Comparison of ENCODE assay signal across 15 cellular contexts in the genomic region with DNA sequence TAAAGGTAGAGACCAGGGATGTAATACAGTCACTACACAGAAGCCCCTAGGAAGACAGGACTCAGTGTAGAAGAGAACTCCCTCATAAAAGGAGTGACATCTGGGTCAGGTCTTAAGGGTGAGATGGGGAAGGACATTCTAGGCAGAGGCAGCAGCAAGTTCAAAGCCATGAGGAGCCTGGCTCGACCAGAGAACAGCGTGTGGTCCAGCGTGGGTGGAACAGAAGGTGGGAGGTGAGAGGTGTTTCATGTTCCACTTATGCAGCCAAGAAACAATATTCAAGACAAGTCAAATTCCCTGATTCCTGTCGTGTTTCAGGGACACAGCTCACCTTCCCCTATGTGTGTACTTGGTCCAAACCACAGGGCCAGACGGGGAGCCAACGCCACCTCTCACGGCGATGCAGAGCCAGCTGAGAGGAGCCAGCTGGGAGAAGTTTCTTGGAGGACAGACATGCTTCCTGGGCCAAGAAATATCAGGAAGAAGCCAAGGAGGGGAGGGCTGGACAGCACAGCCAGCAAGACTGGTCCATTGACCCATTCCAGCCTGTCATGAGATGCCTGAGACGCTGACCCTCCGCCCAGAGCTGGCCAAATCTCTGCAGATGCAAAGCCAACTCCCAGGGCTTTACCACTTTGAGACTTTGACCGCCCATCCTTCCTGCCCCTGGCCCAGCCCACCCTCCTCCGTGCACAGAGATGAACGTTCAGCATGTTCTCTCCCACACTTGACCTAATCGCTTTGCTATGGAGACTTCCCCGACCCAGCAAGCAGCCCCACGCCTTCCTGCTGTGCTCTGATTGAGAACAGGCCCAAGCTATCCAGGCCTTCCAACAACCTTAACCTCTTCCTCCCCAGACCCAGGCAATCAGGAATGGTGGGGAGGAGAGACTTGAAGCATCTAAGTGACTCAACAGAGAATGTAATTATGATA. TPM values are rescaled to one million over a fixed set of nuclear protein-coding genes. Genes with fewer than 3 reads are reported as not detected.
DNase-seq lines count a peak whose midpoint lies in the region; ATAC-seq and TF ChIP-seq lines count a peak whose summit lies in the region.
"Had no signal": no experiment of that assay in that cellular context is flagged by ENCODE, and none has a peak within 500 bp of the region (broad histone marks: within the 10 kb centered on the region; RNA-seq: fewer than 3 reads in every experiment).

No MANE protein-coding gene starts in this region.

- CTCF ChIA-PET in activated CD8-positive, alpha-beta T cell treated with anti-CD3 and anti-CD28 coated beads, Interleukin-2, amount 10 ng/mL, durations not matched to agents 7 days and 5 days (lab: Charles Lee), result interaction anchor here (0.8 kb wide), 1 partner anchor 265 kb away, joined by 3 read pairs; no protein-coding TSS in a partner anchor

- H3K9me3 ChIP-seq in cardiac muscle cell (ENCODE audit: low read depth), result no peaks in the 10 kb centered on the region
- H3K9me3 ChIP-seq: esophagus squamous epithelium had no signal

- POLR2A ChIA-PET in activated CD8-positive, alpha-beta T cell treated with anti-CD3 and anti-CD28 coated beads, Interleukin-2, amount 10 ng/mL, durations not matched to agents 7 days and 5 days (lab: Charles Lee), result no interaction called here

- no peaks in the 10 kb centered on the region for H3K36me3 ChIP-seq in cardiac muscle cell
- H3K36me3 ChIP-seq: esophagus squamous epithelium had no signal

- no peaks in the 10 kb centered on the region for H3K27me3 ChIP-seq in cardiac muscle cell

- peaks cover 0 to 3% of the 10 kb centered on the region in 2 donors for H3K9me3 Mint-ChIP-seq in stimulated activated naive CD8-positive, alpha-beta T cell treated with anti-CD3 and anti-CD28 coated beads, Interleukin-15, amount 100 ng/mL, for 72 hours
- peaks cover 9% of the 10 kb centered on the region for H3K9me3 Mint-ChIP-seq in nephron
- H3K9me3 Mint-ChIP-seq in activated CD8-positive, alpha-beta T cell treated with anti-CD3 and anti-CD28 coated beads, Interleukin-2, amount 10 ng/mL, durations not matched to agents 7 days and 5 days (ENCODE audit: insufficient read depth), result no peaks in the 10 kb centered on the region

- H3K27ac ChIP-seq in cardiac muscle cell, result no peak overlapping the region
- H3K27ac ChIP-seq: VCaP had no signal

- peaks cover 6% of the 10 kb centered on the region for H3K4me1 ChIP-seq in cardiac muscle cell (ENCODE audit: low read depth)

- H3K27ac Mint-ChIP-seq in stimulated activated naive CD8-positive, alpha-beta T cell treated with anti-CD3 and anti-CD28 coated beads, Interleukin-15, amount 100 ng/mL, for 72 hours, result no peak overlapping the region
- peak overlapping the region; percentile 37 to 97 (median 95) for H3K27ac Mint-ChIP-seq in nephron
- no peak overlapping the region for H3K27ac Mint-ChIP-seq in activated CD8-positive, alpha-beta T cell treated with anti-CD3 and anti-CD28 coated beads, Interleukin-2, amount 10 ng/mL, durations not matched to agents 7 days and 5 days

- H3K4me1 Mint-ChIP-seq in stimulated activated naive CD8-positive, alpha-beta T cell treated with anti-CD3 and anti-CD28 coated beads, Interleukin-15, amount 100 ng/mL, for 72 hours, result peaks cover 6% of the 10 kb centered on the region
- H3K4me1 Mint-ChIP-seq in nephron, result peaks cover 40% of the 10 kb centered on the region
- H3K4me1 Mint-ChIP-seq in activated CD8-positive, alpha-beta T cell treated with anti-CD3 and anti-CD28 coated beads, Interleukin-2, amount 10 ng/mL, durations not matched to agents 7 days and 5 days (ENCODE audit: low read depth), result no peaks in the 10 kb centered on the region

- DNase-seq in stimulated activated naive CD8-positive, alpha-beta T cell treated with anti-CD3 and anti-CD28 coated beads, Interleukin-15, Interleukin-2, amounts not matched to agents 100 U/mL and 50 U/mL, for 24 hours, result no peak
- DNase-seq in stimulated activated naive CD8-positive, alpha-beta T cell treated with anti-CD3 and anti-CD28 coated beads, Interleukin-15, amount 100 ng/mL, for 72 hours, result no peak
- peak; percentile 57 to 88 for DNase-seq in cardiac muscle cell (ENCODE audit: low read depth in 1 of 2, low spot score in 1 of 2)
- no peak for DNase-seq in NCI-H2171 (lab: John Stamatoyannopoulos, UW)
- DNase-seq in activated CD8-positive, alpha-beta T cell treated with anti-CD3 and anti-CD28 coated beads, Interleukin-2, amount 10 ng/mL, durations not matched to agents 7 days and 5 days, result no peak
- DNase-seq in NOMO-1 treated with DMSO at 0.1 percent for 48 hours (lab: John Stamatoyannopoulos, UW; ENCODE audit: unreplicated experiment), result no peak
- DNase-seq in HK-2 (ENCODE audit: unreplicated experiment), result no peak
- DNase-seq: DND-41; esophagus squamous epithelium; NCI-H1048; NCI-H748 treated with DMSO at 0.1 percent for 48 hours; stimulated activated CD4-positive, alpha-beta T cell treated with anti-CD3 and anti-CD28 coated beads, Interleukin-2, amount 100 ng/mL, for 48 hours had no signal

- no peak overlapping the region for H3K4me3 ChIP-seq in cardiac muscle cell

- no peaks in the 10 kb centered on the region for H3K27me3 Mint-ChIP-seq in stimulated activated naive CD8-positive, alpha-beta T cell treated with anti-CD3 and anti-CD28 coated beads, Interleukin-15, amount 100 ng/mL, for 72 hours
- H3K27me3 Mint-ChIP-seq in nephron (ENCODE audit: low read depth), result peaks cover 9% of the 10 kb centered on the region
- peaks cover 16% of the 10 kb centered on the region for H3K27me3 Mint-ChIP-seq in activated CD8-positive, alpha-beta T cell treated with anti-CD3 and anti-CD28 coated beads, Interleukin-2, amount 10 ng/mL, durations not matched to agents 7 days and 5 days (ENCODE audit: low read depth)

- H3K4me3 Mint-ChIP-seq in stimulated activated naive CD8-positive, alpha-beta T cell treated with anti-CD3 and anti-CD28 coated beads, Interleukin-15, amount 100 ng/mL, for 72 hours, result no peak overlapping the region
- H3K4me3 Mint-ChIP-seq in nephron, result peak overlapping the region; percentile 0 to 54 (median 9)
- no peak overlapping the region for H3K4me3 Mint-ChIP-seq in activated CD8-positive, alpha-beta T cell treated with anti-CD3 and anti-CD28 coated beads, Interleukin-2, amount 10 ng/mL, durations not matched to agents 7 days and 5 days

- no peaks in the 10 kb centered on the region for H3K36me3 Mint-ChIP-seq in nephron (ENCODE audit: low read depth)
- no peaks in the 10 kb centered on the region for H3K36me3 Mint-ChIP-seq in activated CD8-positive, alpha-beta T cell treated with anti-CD3 and anti-CD28 coated beads, Interleukin-2, amount 10 ng/mL, durations not matched to agents 7 days and 5 days (ENCODE audit: low read depth)
- H3K36me3 Mint-ChIP-seq: brain had no signal

- ATAC-seq in stimulated activated naive CD8-positive, alpha-beta T cell treated with anti-CD3 and anti-CD28 coated beads, Interleukin-15, Interleukin-2, amounts not matched to agents 100 U/mL and 50 U/mL, for 24 hours, result peak; percentile 14
- no peak for ATAC-seq in stimulated activated naive CD8-positive, alpha-beta T cell treated with anti-CD3 and anti-CD28 coated beads, Interleukin-15, amount 100 ng/mL, for 72 hours
- no peak for ATAC-seq in activated CD8-positive, alpha-beta T cell treated with anti-CD3 and anti-CD28 coated beads, Interleukin-2, amount 10 ng/mL, durations not matched to agents 7 days and 5 days

- TF ChIP-seq CTCF in cardiac muscle cell (IDR thresholded peaks at IDR 0.05; ENCODE audit: low read depth, low read length) (no peak), nephron (IDR thresholded peaks at IDR 0.05; ENCODE audit: unreplicated experiment in 3 of 3) (no peak)

RNA-seq across cellular contexts. Expression of a gene that starts 12.1 kb away (rescaled TPM):
- 1.1 and 1.7 TPM in 2 replicates for total RNA-seq in cardiac muscle cell
- 0.05 and 0.18 TPM in 2 replicates for polyA plus RNA-seq in cardiac muscle cell
- 10 to 100 TPM; 57.7 to 58.4 TPM for total RNA-seq in activated CD8-positive, alpha-beta T cell treated with anti-CD3 and anti-CD28 coated beads, Interleukin-2, amount 10 ng/mL, durations not matched to agents 7 days and 5 days

Comparison
In these comparisons a context has a peak if more than half of its experiments do, and no peak if none do; other contexts are left out.
1. DNase-seq: peak in cardiac muscle cell (2 of 2); none in stimulated activated naive CD8-positive, alpha-beta T cell treated with anti-CD3 and anti-CD28 coated beads, Interleukin-15, Interleukin-2, amounts not matched to agents 100 U/mL and 50 U/mL, for 24 hours (single experiment), stimulated activated naive CD8-positive, alpha-beta T cell treated with anti-CD3 and anti-CD28 coated beads, Interleukin-15, amount 100 ng/mL, for 72 hours (0 of 2), NCI-H2171 (single experiment), activated CD8-positive, alpha-beta T cell treated with anti-CD3 and anti-CD28 coated beads, Interleukin-2, amount 10 ng/mL, durations not matched to agents 7 days and 5 days (single experiment), NOMO-1 treated with DMSO at 0.1 percent for 48 hours (single experiment) and HK-2 (single experiment).
2. H3K27ac Mint-ChIP-seq: peak in nephron (3 of 3); none in stimulated activated naive CD8-positive, alpha-beta T cell treated with anti-CD3 and anti-CD28 coated beads, Interleukin-15, amount 100 ng/mL, for 72 hours (0 of 2) and activated CD8-positive, alpha-beta T cell treated with anti-CD3 and anti-CD28 coated beads, Interleukin-2, amount 10 ng/mL, durations not matched to agents 7 days and 5 days (single experiment).
3. H3K4me3 Mint-ChIP-seq: peak in nephron (3 of 3); none in stimulated activated naive CD8-positive, alpha-beta T cell treated with anti-CD3 and anti-CD28 coated beads, Interleukin-15, amount 100 ng/mL, for 72 hours (0 of 2) and activated CD8-positive, alpha-beta T cell treated with anti-CD3 and anti-CD28 coated beads, Interleukin-2, amount 10 ng/mL, durations not matched to agents 7 days and 5 days (single experiment).
4. RNA of a gene that starts 12.1 kb away (total RNA-seq): 57.7 to 58.4 TPM in activated CD8-positive, alpha-beta T cell treated with anti-CD3 and anti-CD28 coated beads, Interleukin-2, amount 10 ng/mL, durations not matched to agents 7 days and 5 days; 1.1 to 1.7 TPM in cardiac muscle cell; every median in the first group is over 10 times any median in the second.